ENCODE assay signal across 9 cellular contexts in genomic region chr13:32881074-32881791, GRCh38.
DNase-seq lines count a peak whose midpoint lies in the region; ATAC-seq and TF ChIP-seq lines count a peak whose summit lies in the region.
"Had no signal": no experiment of that assay in that cellular context is flagged by ENCODE, and none has a peak within 500 bp of the region (broad histone marks: within the 10 kb centered on the region; RNA-seq: fewer than 3 reads in every experiment).

No MANE protein-coding gene starts in this region.

- H3K4me1 ChIP-seq in rectal smooth muscle tissue (ENCODE audit: control insufficient read depth, insufficient read depth, low read length): peaks cover 21% of the 10 kb centered on the region

- CTCF ChIA-PET in GM10248 (lab: Yijun Ruan, JAX): interaction anchor here (1.0 to 2.7 kb wide), 3 partner anchors 16 to 70 kb away, joined by 3 to 12 read pairs (median 3); no protein-coding TSS in a partner anchor

- no peak overlapping the region for H3K9ac ChIP-seq in rectal smooth muscle tissue (ENCODE audit: low read length)

- no peak for ATAC-seq in GM19397 (IDR thresholded peaks at IDR 0.05; ENCODE audit: unreplicated experiment)

- no peaks in the 10 kb centered on the region for H3K36me3 ChIP-seq in rectal smooth muscle tissue (ENCODE audit: control insufficient read depth, insufficient read depth, low read length)

- H3K4me3 ChIP-seq in rectal smooth muscle tissue (ENCODE audit: low read length): no peak overlapping the region

- peak; percentile 69 for DNase-seq in EH (ENCODE audit: low read depth)
- DNase-seq in NCI-H226: peak; percentile 30
- DNase-seq in dedifferentiated amniotic fluid mesenchymal stem cell (ENCODE audit: extremely low spot score): peak; percentile 21
- no peak for DNase-seq in iPS-NIHi7 (ENCODE audit: extremely low spot score)
- no peak for DNase-seq in stimulated activated naive CD4-positive, alpha-beta T cell treated with Interleukin-2 at 50 U/mL for 16 hours (lab: John Stamatoyannopoulos, UW)
- DNase-seq in GM10248 (ENCODE audit: extremely low spot score): no peak
- DNase-seq: activated CD4-positive, alpha-beta T cell treated with anti-CD3 and anti-CD28 coated beads, Interleukin-2, amount 10 ng/mL, durations not matched to agents 24 days and 14 days had no signal

- POLR2A ChIA-PET in GM10248 (lab: Yijun Ruan, JAX): no interaction called here

- H3K27me3 ChIP-seq in rectal smooth muscle tissue (ENCODE audit: control insufficient read depth, insufficient read depth, low read length): no peaks in the 10 kb centered on the region

- TF ChIP-seq CTCF in GM10248 (IDR thresholded peaks at IDR 0.05; ENCODE audit: control extremely low read depth, extremely low read depth, low read depth, missing control alignments): no peak

- peak overlapping the region; percentile 83 for H3K27ac ChIP-seq in rectal smooth muscle tissue (ENCODE audit: low read depth, low read length)

Comparison
In these comparisons a context has a peak if more than half of its experiments do, and no peak if none do; other contexts are left out.
1. DNase-seq: peak in EH (single experiment), NCI-H226 (single experiment) and dedifferentiated amniotic fluid mesenchymal stem cell (single experiment); none in iPS-NIHi7 (single experiment), stimulated activated naive CD4-positive, alpha-beta T cell treated with Interleukin-2 at 50 U/mL for 16 hours (single experiment) and GM10248 (single experiment).